1 cellular context compared by ENCODE assay signal in the genomic region with DNA sequence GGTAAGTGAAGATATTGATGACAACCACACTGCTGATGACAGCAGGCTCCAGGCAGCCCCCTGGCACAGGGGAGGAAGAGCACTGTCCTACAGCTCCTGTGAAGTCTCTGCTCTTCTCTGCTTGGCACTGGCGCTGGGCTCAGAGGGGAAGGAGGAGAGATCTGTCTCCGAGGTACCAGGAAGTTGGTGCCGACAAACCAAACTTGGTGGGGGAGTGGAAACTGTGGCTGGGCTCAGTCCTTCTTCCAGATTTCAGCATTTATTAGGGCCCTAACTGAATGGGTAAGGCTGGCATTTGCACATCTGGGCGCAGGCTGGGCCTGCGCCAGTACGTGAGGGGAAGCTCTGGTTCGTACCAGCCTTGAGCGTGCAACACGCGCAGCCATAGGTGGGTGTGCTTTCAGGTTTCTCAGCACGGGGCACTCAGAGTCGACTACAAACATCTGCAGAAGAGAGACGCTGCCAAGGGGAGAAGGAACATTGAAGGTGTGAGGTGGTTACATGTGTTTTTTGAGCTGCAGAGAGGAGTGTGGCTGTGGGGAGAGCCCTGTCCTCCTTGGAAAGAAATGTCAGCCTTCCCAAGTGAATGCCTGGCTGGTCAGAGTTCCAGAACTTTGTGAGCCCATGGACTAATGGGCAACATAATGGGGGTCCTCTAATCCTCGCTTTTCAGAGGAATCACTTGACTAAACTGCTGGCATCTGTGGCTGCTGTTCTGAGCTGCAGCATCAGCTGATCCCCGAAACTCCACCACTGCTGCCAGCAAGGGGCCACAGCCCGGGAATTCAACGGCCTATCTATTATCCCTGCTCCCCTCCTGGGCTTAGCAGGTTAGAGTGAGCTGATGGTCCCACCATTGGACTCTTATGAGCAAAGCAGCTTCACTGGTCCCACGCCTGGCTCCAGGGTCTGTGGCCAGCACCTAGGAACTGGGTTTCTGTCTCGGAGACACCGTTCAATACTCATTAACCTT.
A peak's percentile ranks its signal among the peaks of the same experiment; 100 is the strongest.
TF ChIP-seq lines count a peak whose summit lies in the region.

No MANE protein-coding gene starts in this region.

TF ChIP-seq in K562, 482 proteins besides CTCF, POLR2A, EP300 and RAD21:
- TF ChIP-seq ZBTB7A (IDR thresholded peaks at IDR 0.05; ENCODE audit: borderline replicate concordance, control insufficient read depth, low read depth, low read length) = no peak
- TF ChIP-seq, protein P1, sequence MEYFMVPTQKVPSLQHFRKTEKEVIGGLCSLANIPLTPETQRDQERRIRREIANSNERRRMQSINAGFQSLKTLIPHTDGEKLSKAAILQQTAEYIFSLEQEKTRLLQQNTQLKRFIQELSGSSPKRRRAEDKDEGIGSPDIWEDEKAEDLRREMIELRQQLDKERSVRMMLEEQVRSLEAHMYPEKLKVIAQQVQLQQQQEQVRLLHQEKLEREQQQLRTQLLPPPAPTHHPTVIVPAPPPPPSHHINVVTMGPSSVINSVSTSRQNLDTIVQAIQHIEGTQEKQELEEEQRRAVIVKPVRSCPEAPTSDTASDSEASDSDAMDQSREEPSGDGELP (CRISPR knock-in tag; IDR thresholded peaks at IDR 0.05; ENCODE audit: borderline replicate concordance) = peak; percentile 22; the same call in 1 of the 2 replicates
TF ChIP-seq in K562: peak in this region for 1.
